In the genomic region with DNA sequence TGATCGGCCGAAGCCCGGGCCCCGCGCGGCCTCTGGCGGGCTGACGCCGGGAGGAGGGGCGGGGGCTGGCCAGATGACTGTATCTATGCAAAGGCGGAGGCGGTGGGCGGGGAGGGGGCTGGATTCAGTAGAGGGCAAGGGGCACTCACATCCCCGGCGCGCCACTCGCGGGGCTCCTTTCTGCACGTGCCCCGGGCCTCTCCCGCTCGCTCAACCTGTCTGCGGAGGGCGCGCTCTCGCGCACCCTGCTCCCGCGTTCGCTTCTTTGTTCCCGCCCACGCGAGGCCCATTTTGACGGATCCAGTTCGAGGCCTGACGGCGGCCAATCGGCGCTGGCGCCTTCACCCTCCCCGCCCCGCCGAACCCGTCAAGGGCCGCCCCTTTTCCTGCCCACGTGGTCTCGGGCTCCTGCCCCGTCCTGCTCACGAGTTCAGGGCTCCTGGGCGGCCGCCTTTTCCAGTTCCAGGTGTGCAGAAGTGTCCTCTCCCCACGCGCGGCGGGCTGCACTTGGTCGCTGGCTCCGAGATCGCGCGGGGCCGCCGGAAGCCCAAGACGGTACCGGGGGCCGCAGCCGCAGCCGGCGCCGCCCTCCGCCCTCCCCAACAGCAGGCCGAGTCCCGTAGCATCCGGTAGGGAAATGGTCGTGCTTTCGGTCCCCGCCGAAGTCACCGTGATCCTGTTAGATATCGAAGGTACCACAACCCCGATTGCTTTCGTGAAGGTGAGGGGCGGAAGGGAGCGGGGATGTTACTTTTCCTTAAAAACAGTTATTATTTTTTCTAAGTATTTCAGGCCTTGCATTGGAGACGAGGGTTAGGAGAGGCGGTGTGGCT, we compare ENCODE assay signal across 8 cellular contexts. TPM values are rescaled to one million over a fixed set of nuclear protein-coding genes. Genes with fewer than 3 reads are reported as not detected.
DNase-seq lines count a peak whose midpoint lies in the region; ATAC-seq and TF ChIP-seq lines count a peak whose summit lies in the region.

Gene ENOPH1 (plus strand): TSS at position 398 of the 833 bp plus-strand sequence. CDS start 240 bp downstream, at position 638.
Gene HNRNPDL (minus strand): TSS at position 270 of the 833 bp plus-strand sequence. CDS start 772 bp downstream, outside the sequence.

- peaks cover 5% of the 10 kb centered on the region for H3K36me3 ChIP-seq in kidney epithelial cell (ENCODE audit: control insufficient read depth, insufficient read depth, low read length)

- ATAC-seq in GM19043 (IDR thresholded peaks at IDR 0.05; ENCODE audit: low read depth, unreplicated experiment) (peak; percentile 62), HG03378 (IDR thresholded peaks at IDR 0.05; ENCODE audit: unreplicated experiment) (peak; percentile 72)

- H3K27me3 ChIP-seq in kidney epithelial cell (ENCODE audit: control insufficient read depth, insufficient read depth, low read length), result no peaks in the 10 kb centered on the region

- peak; percentile 91 for DNase-seq in AG10803 (ENCODE audit: low read depth)
- peak; percentile 88 for DNase-seq in NCI-H460 (ENCODE audit: extremely low read depth, low read depth)
- DNase-seq in activated CD4-positive, CD25-positive, alpha-beta regulatory T cell treated with anti-CD3 and anti-CD28 coated beads, Interleukin-2, amount 50 U/mL, for 72 hours, result peak; percentile 98
- DNase-seq in cerebellar nuclear complex (lab: John Stamatoyannopoulos, UW), result peak; percentile 68 to 85
- DNase-seq in kidney epithelial cell (ENCODE audit: low read depth), result peak; percentile 75
- DNase-seq in stimulated activated CD4-positive, alpha-beta T cell treated with anti-CD3 and anti-CD28 coated beads, Interleukin-15, amount 100 ng/mL, for 48 hours (ENCODE audit: low read depth in 2 of 2), result peak; percentile 99

- H3K4me3 ChIP-seq in AG10803 (ENCODE audit: low read length) (peak within 1 kb of the TSS; percentile 96), kidney epithelial cell (ENCODE audit: low read depth, low read length) (peak within 1 kb of the TSS; percentile 100)

- TF ChIP-seq CTCF in AG10803 (conservative IDR thresholded peaks at IDR 0.05; ENCODE audit: low read length) (no peak), kidney epithelial cell (IDR thresholded peaks at IDR 0.05; ENCODE audit: insufficient read depth, low read length, poor library complexity, severe bottlenecking) (no peak)

RNA-seq across cellular contexts. Expression of gene ENOPH1, which starts in this region (rescaled TPM):
- 57.6 and 59.6 TPM in 2 replicates for total RNA-seq in NCI-H460 (2014; rRNA removed; shearing (Covaris generic))
- 58.3 and 66.1 TPM in 2 replicates for polyA plus RNA-seq in NCI-H460 (2014; cell fraction: nucleus; rRNA removed)
- total RNA-seq in kidney epithelial cell, result 55.3 and 56.3 TPM in 2 replicates

RNA-seq across cellular contexts. Expression of gene HNRNPDL, which starts in this region (rescaled TPM):
- total RNA-seq in NCI-H460 (2014; rRNA removed; shearing (Covaris generic)), result 145 TPM in 2 replicates
- 409 and 487 TPM in 2 replicates for polyA plus RNA-seq in NCI-H460 (2014; cell fraction: nucleus; rRNA removed)
- total RNA-seq in kidney epithelial cell, result 161 and 185 TPM in 2 replicates

Comparison
In these comparisons a context has a peak if more than half of its experiments do, and no peak if none do; other contexts are left out.
1. Peak in every context shown above with its lines: DNase-seq, ATAC-seq and H3K4me3 ChIP-seq.